Comparison of ENCODE assay signal across 13 cellular contexts in the genomic region with DNA sequence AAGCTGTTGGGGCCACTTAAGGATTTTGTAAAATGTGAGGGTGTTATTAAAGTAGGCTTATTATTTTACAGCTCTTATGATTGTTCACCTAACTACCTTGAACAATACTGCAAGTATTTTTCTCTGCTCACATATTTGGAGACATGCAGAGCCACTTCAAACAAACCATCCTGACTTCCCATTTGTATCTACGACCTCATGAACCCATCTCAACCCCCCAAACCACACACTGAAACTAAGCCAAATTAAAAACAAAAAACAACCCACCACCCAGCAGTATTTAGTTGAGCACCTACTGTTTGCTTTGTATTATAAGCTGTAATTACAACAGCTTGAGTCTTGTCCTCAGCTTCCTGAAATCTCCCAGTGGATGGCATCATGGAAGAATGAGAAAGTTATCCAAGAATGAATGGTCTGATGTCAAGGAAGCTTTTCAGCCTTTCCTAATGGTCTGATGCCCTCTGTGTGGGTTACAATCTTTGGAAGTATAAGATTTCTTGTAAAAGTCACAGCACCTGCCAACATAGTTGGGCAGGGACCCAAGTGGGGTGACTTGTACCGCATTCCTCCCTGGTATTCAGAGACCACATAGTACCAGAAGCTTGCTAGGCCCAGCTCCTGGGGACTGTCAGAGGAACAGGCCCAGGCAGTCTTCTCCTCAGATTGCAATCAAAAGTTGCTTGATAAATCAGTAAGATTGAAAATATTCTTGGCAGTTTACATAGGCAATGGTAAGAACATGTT.
DNase-seq lines count a peak whose midpoint lies in the region; ATAC-seq, FAIRE-seq and TF ChIP-seq lines count a peak whose summit lies in the region.
"Had no signal": no experiment of that assay in that cellular context is flagged by ENCODE, and none has a peak within 500 bp of the region (broad histone marks: within the 10 kb centered on the region; RNA-seq: fewer than 3 reads in every experiment).

No MANE protein-coding gene starts in this region.

- H2BK120ac ChIP-seq in H9 (ENCODE audit: low read depth, low read length, poor library complexity, severe bottlenecking): no peak overlapping the region

- H3K4me3 ChIP-seq in SU-DHL-6 (ENCODE audit: insufficient read depth, low read length, poor library complexity, severe bottlenecking): no peak overlapping the region
- no peak overlapping the region for H3K4me3 ChIP-seq in keratinocyte (ENCODE audit: control insufficient read depth in 2 of 3, extremely low read depth in 1 of 3, insufficient read depth in 2 of 3, low read depth in 1 of 3, low read length in 3 of 3)

- no peak overlapping the region for H2AK5ac ChIP-seq in H9 (ENCODE audit: insufficient read length, low read length)

- H3K9me1 ChIP-seq in keratinocyte (ENCODE audit: control insufficient read depth, extremely low read depth, insufficient read depth, low read length): no peaks in the 10 kb centered on the region

- H3K4me1 Mint-ChIP-seq in stimulated activated naive B cell treated with anti-CD40 and anti-IgM and Interleukin-4, amounts not matched to agents 10 μg/mL and 1 μg/mL and 100 μg/mL, for 72 hours: peaks cover 51 to 94% of the 10 kb centered on the region in 2 donors
- H3K4me1 Mint-ChIP-seq in H9: peaks cover 29 to 30% of the 10 kb centered on the region in 2 experiments

- H2AFZ ChIP-seq in SU-DHL-6 (ENCODE audit: low read depth, low read length, severe bottlenecking) (no peak overlapping the region), keratinocyte (ENCODE audit: control insufficient read depth, low read length) (peak overlapping the region; percentile 23), H9 (ENCODE audit: low read length) (no peak overlapping the region)

- H4K5ac ChIP-seq in H9 (ENCODE audit: insufficient read length, low read depth, low read length): no peak overlapping the region

- peaks cover 20% of the 10 kb centered on the region for H3K4me1 ChIP-seq in keratinocyte (ENCODE audit: control insufficient read depth, extremely low read depth, insufficient read depth, low read length)
- peaks cover 4% of the 10 kb centered on the region; the same call in 1 of the 2 replicates for H3K4me1 ChIP-seq in H9 (ENCODE audit: insufficient read depth, low read length)

- peak overlapping the region; percentile 76 for H3K27ac Mint-ChIP-seq in stimulated activated naive B cell treated with anti-CD40 and anti-IgM and Interleukin-4, amounts not matched to agents 10 μg/mL and 1 μg/mL and 100 μg/mL, for 72 hours
- no peak overlapping the region for H3K27ac Mint-ChIP-seq in H9

- H4K20me1 ChIP-seq in SU-DHL-6 (ENCODE audit: low read depth, low read length): no peaks in the 10 kb centered on the region
- H4K20me1 ChIP-seq in keratinocyte (ENCODE audit: control insufficient read depth, extremely low read depth, insufficient read depth, low read length): no peaks in the 10 kb centered on the region
- H4K20me1 ChIP-seq in H9 (ENCODE audit: control insufficient read depth, insufficient read depth, insufficient read length): no peaks in the 10 kb centered on the region

- no peak for ATAC-seq in stimulated activated naive B cell treated with anti-CD40 and anti-IgM and Interleukin-4, amounts not matched to agents 10 μg/mL and 1 μg/mL and 100 μg/mL, for 72 hours (replicated peaks)

- H3K23me2 ChIP-seq in H9 (ENCODE audit: insufficient read length, low read depth, low read length, poor library complexity, severe bottlenecking): no peaks in the 10 kb centered on the region

- H3K18ac ChIP-seq in H9 (ENCODE audit: insufficient read length, low read depth, low read length): no peak overlapping the region

- FAIRE-seq in GM19239 (lab: Jason Lieb, UNC) (peak; percentile 39), keratinocyte (lab: Jason Lieb, UNC) (peak; percentile 32)

- H3K4me2 ChIP-seq in SU-DHL-6 (ENCODE audit: low read depth, low read length, poor library complexity, severe bottlenecking): no peak overlapping the region
- H3K4me2 ChIP-seq in keratinocyte (ENCODE audit: control insufficient read depth, extremely low read depth, insufficient read depth, low read depth, low read length): no peak overlapping the region
- H3K4me2 ChIP-seq in H9 (ENCODE audit: insufficient read depth, insufficient read length, low read length): no peak overlapping the region

- dilution Hi-C loops in keratinocyte (cut with MboI; ENCODE audit: extremely low pct_ligation_motif_present, low sequenced_read_pairs): no loop called here

- H3T11ph ChIP-seq in H9 (ENCODE audit: low read length): no peak overlapping the region

- H3K4ac ChIP-seq in H9 (ENCODE audit: low read depth, low read length): no peak overlapping the region

- no peak overlapping the region for H2BK5ac ChIP-seq in H9 (ENCODE audit: insufficient read length, low read length)

- WGBS in H9 (ENCODE audit: extremely low coverage, insufficient read length, low lambda C conversion rate): no CpG with 5 or more reads among the region's 2 CpGs

- H2BK15ac ChIP-seq in H9 (ENCODE audit: low read depth, low read length): no peak overlapping the region

- H2BK20ac ChIP-seq in H9 (ENCODE audit: low read depth, low read length, poor library complexity, severe bottlenecking): no peak overlapping the region

- H3K4me3 Mint-ChIP-seq in stimulated activated naive B cell treated with anti-CD40 and anti-IgM and Interleukin-4, amounts not matched to agents 10 μg/mL and 1 μg/mL and 100 μg/mL, for 72 hours: no peak overlapping the region
- no peak overlapping the region; a peak in 1 of 5 replicates for H3K4me3 Mint-ChIP-seq in H9

- no peaks in the 10 kb centered on the region for H3K27me3 Mint-ChIP-seq in stimulated activated naive B cell treated with anti-CD40 and anti-IgM and Interleukin-4, amounts not matched to agents 10 μg/mL and 1 μg/mL and 100 μg/mL, for 72 hours
- H3K27me3 Mint-ChIP-seq in H9 (ENCODE audit: low read depth): peaks cover 28% of the 10 kb centered on the region

- H4K91ac ChIP-seq in H9 (ENCODE audit: insufficient read length, low read depth, low read length): no peak overlapping the region

- peak overlapping the region; percentile 83 for H3K27ac ChIP-seq in SU-DHL-6 (ENCODE audit: low read depth, low read length)
- H3K27ac ChIP-seq in keratinocyte (ENCODE audit: control insufficient read depth, insufficient read depth, low read length): no peak overlapping the region
- H3K27ac ChIP-seq in H9 (ENCODE audit: insufficient read length, low read depth, low read length): no peak overlapping the region

- H3K79me2 ChIP-seq in SU-DHL-6 (ENCODE audit: insufficient read depth, low read length) (no peaks in the 10 kb centered on the region), keratinocyte (ENCODE audit: control insufficient read depth, insufficient read depth, low read length) (no peaks in the 10 kb centered on the region), H9 (ENCODE audit: insufficient read depth, low read length) (no peaks in the 10 kb centered on the region)

- no peaks in the 10 kb centered on the region for H3K36me3 ChIP-seq in SU-DHL-6 (ENCODE audit: low read length)
- H3K36me3 ChIP-seq in keratinocyte (ENCODE audit: control insufficient read depth in 2 of 2, extremely low read depth in 1 of 2, insufficient read depth in 2 of 2, low read length in 2 of 2): no peaks in the 10 kb centered on the region

- no peak overlapping the region for H3K14ac ChIP-seq in H9 (ENCODE audit: insufficient read depth, low read length)

- DNase-seq in GM19239 (ENCODE audit: insufficient read length, low spot score) (no peak), keratinocyte (ENCODE audit: low read depth, low spot score) (no peak), H9 (no peak), AG20443 (ENCODE audit: low spot score) (no peak), T1000 (lab: John Stamatoyannopoulos, UW) (no peak), Kasumi-1 (lab: John Stamatoyannopoulos, UW) (no peak)
- DNase-seq in stimulated activated naive B cell treated with anti-CD40 and anti-IgM and Interleukin-4, amounts not matched to agents 10 μg/mL and 1 μg/mL and 100 μg/mL, for 72 hours: no peak
- DNase-seq: glutamatergic neuron, HCEC 1CT, mesendoderm, NCI-H1048, T-helper 1 cell had no signal

- TF ChIP-seq CTCF in SU-DHL-6 (IDR thresholded peaks at IDR 0.05; ENCODE audit: insufficient read depth, low read length, poor library complexity, severe bottlenecking): no peak
- TF ChIP-seq CTCF in keratinocyte (optimal IDR thresholded peaks at IDR 0.05 in 1 of 3, IDR thresholded peaks at IDR 0.05 in 1 of 3, conservative IDR thresholded peaks at IDR 0.05 in 1 of 3; ENCODE audit: extremely low read depth in 1 of 3, insufficient read depth in 2 of 3, low read length in 3 of 3): no peak
- no peak for TF ChIP-seq CTCF in H9 (conservative IDR thresholded peaks at IDR 0.05)

- H3K9me3 ChIP-seq in SU-DHL-6 (ENCODE audit: insufficient read depth, low read length) (no peaks in the 10 kb centered on the region), keratinocyte (ENCODE audit: control insufficient read depth, low read depth, low read length) (no peaks in the 10 kb centered on the region), H9 (ENCODE audit: control insufficient read depth, low read depth, low read length) (no peaks in the 10 kb centered on the region)

- no peak overlapping the region for H2BK12ac ChIP-seq in H9 (ENCODE audit: insufficient read length, low read depth, low read length)

- H3K79me1 ChIP-seq in H9 (ENCODE audit: insufficient read depth, low read depth, low read length, poor library complexity, severe bottlenecking): no peaks in the 10 kb centered on the region

- H3K27me3 ChIP-seq in SU-DHL-6 (ENCODE audit: low read length) (no peaks in the 10 kb centered on the region), keratinocyte (ENCODE audit: control insufficient read depth, extremely low read depth, insufficient read depth, low read length) (no peaks in the 10 kb centered on the region), H9 (ENCODE audit: insufficient read depth, low read length) (no peaks in the 10 kb centered on the region)

- H3K23ac ChIP-seq in H9 (ENCODE audit: insufficient read length, low read depth, low read length): no peak overlapping the region

- no peak overlapping the region for H4K8ac ChIP-seq in H9 (replicated peaks; ENCODE audit: insufficient read length, low read depth, low read length)

- peaks cover 0 to 5% of the 10 kb centered on the region in 2 donors for H3K9me3 Mint-ChIP-seq in stimulated activated naive B cell treated with anti-CD40 and anti-IgM and Interleukin-4, amounts not matched to agents 10 μg/mL and 1 μg/mL and 100 μg/mL, for 72 hours
- H3K9me3 Mint-ChIP-seq in H9: 0 out of 5 replicates have a peak, but pooled peaks cover 0 to 3% of the 10 kb centered on the region in 2 experiments

- H3F3A ChIP-seq in SU-DHL-6 (ENCODE audit: insufficient read depth): peaks cover 44% of the 10 kb centered on the region

- peaks cover 12 to 15% of the 10 kb centered on the region in 2 donors for H3K36me3 Mint-ChIP-seq in stimulated activated naive B cell treated with anti-CD40 and anti-IgM and Interleukin-4, amounts not matched to agents 10 μg/mL and 1 μg/mL and 100 μg/mL, for 72 hours
- no peaks in the 10 kb centered on the region for H3K36me3 Mint-ChIP-seq in H9 (ENCODE audit: insufficient read depth in 1 of 3, low read depth in 3 of 3)

- H3K56ac ChIP-seq in H9 (ENCODE audit: insufficient read length, low read depth, low read length): no peak overlapping the region

- H3K9me2 ChIP-seq in SU-DHL-6 (replicated peaks; ENCODE audit: insufficient read depth, low read length): no peaks in the 10 kb centered on the region

- H3K9ac ChIP-seq in SU-DHL-6 (ENCODE audit: low read length) (no peak overlapping the region), keratinocyte (ENCODE audit: control insufficient read depth, extremely low read depth, insufficient read depth, low read length) (no peak overlapping the region), H9 (ENCODE audit: extremely low read depth, insufficient read length, low read length) (no peak overlapping the region)
